25 cellular contexts compared by ENCODE assay signal in the genomic region with DNA sequence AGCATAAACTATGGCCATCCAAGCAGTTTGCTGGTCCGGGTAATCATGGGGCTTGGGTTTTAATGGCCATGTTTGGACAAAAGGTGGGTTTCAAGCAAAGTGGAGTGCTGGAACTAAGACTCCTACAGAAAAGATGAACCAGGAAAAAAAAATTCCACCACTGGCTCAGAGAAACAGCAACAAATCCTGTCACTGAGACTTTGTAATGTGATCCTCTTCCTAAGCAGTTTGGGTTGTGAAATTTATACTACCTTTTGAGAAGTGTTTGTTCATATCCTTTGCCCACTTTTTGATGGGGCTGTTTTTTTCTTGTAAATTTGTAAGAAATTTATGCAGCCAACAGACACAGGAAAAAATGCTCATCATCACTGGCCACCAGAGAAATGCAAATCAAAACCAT. TPM values are rescaled to one million over a fixed set of nuclear protein-coding genes. Genes with fewer than 3 reads are reported as not detected.
DNase-seq lines count a peak whose midpoint lies in the region; ATAC-seq and TF ChIP-seq lines count a peak whose summit lies in the region.
"Had no signal": no experiment of that assay in that cellular context is flagged by ENCODE, and none has a peak within 500 bp of the region (broad histone marks: within the 10 kb centered on the region; RNA-seq: fewer than 3 reads in every experiment).

No MANE protein-coding gene starts in this region.

- H3K4me2 ChIP-seq in BLaER1 treated with 17β-estradiol and CSF1 and Interleukin-3, amounts not matched to agents 10 nM and 100 nM: peak overlapping the region in 10 of 11 experiments; percentile 67 to 86 (median 76); a peak in 18 of 22 replicates

- TF ChIP-seq POLR2A in gastrocnemius medialis (IDR thresholded peaks at IDR 0.05): no peak

- peak overlapping the region in 9 of 11 experiments; percentile 70 to 86 (median 80); a peak in 13 of 22 replicates for H3K9ac ChIP-seq in BLaER1 treated with 17β-estradiol and CSF1 and Interleukin-3, amounts not matched to agents 10 nM and 100 nM
- H3K9ac ChIP-seq in adipocyte (ENCODE audit: low read length): no peak overlapping the region

- peaks cover 0 to 2% (median 0%) of the 10 kb centered on the region in 11 experiments; a peak in 1 of 22 replicates for H3K36me3 ChIP-seq in BLaER1 treated with 17β-estradiol and CSF1 and Interleukin-3, amounts not matched to agents 10 nM and 100 nM
- H3K36me3 ChIP-seq in adipocyte (ENCODE audit: control insufficient read depth, insufficient read depth, low read length, severe bottlenecking) (no peaks in the 10 kb centered on the region), gastrocnemius medialis (no peaks in the 10 kb centered on the region)
- H3K36me3 ChIP-seq: BE2C, HAP-1 had no signal

- H3K4me3 ChIP-seq in BLaER1 treated with 17β-estradiol and CSF1 and Interleukin-3, amounts not matched to agents 10 nM and 100 nM: no peak overlapping the region
- H3K4me3 ChIP-seq in HL-60 (replicated peaks; ENCODE audit: insufficient read depth, low read length) (no peak overlapping the region), adipocyte (ENCODE audit: low read length) (no peak overlapping the region), gastrocnemius medialis (no peak overlapping the region)
- H3K4me3 ChIP-seq: HAP-1 had no signal

- H3K9me3 ChIP-seq in BLaER1 treated with 17β-estradiol and CSF1 and Interleukin-3, amounts not matched to agents 10 nM and 100 nM (replicated peaks in 1 of 11): peaks cover 0 to 31% (median 10%) of the 10 kb centered on the region in 11 experiments; a peak in 14 of 22 replicates
- H3K9me3 ChIP-seq in adipocyte (ENCODE audit: control insufficient read depth, low read length) (no peaks in the 10 kb centered on the region), gastrocnemius medialis (no peaks in the 10 kb centered on the region)
- H3K9me3 ChIP-seq: BE2C, HAP-1 had no signal

- peak overlapping the region in 10 of 11 experiments; percentile 81 to 99 (median 94); a peak in 20 of 22 replicates for H3K27ac ChIP-seq in BLaER1 treated with 17β-estradiol and CSF1 and Interleukin-3, amounts not matched to agents 10 nM and 100 nM
- H3K27ac ChIP-seq in HL-60 (replicated peaks) (peak overlapping the region; percentile 68; the same call in 1 of the 2 replicates), gastrocnemius medialis (peak overlapping the region in 1 of 4 donors; percentile 16)
- H3K27ac ChIP-seq: RWPE1 had no signal

- H4K20me1 ChIP-seq in BLaER1 treated with 17β-estradiol and CSF1 and Interleukin-3, amounts not matched to agents 10 nM and 100 nM: no peaks in the 10 kb centered on the region

- intact Hi-C loops in gastrocnemius medialis (cut with DNase I; ENCODE audit: low total_unique reads): no loop called here

- no peak for DNase-seq in HL-60 (ENCODE audit: low read depth in 1 of 2, low spot score in 1 of 2)
- peak; percentile 19 for DNase-seq in adipocyte (ENCODE audit: low read depth)
- no peak for DNase-seq in gastrocnemius medialis
- DNase-seq in HPDE6-E6E7 (ENCODE audit: extremely low spot score): no peak
- DNase-seq in dermis blood vessel endothelial cell: no peak
- DNase-seq: ACHN; BE2C; CD4-positive, alpha-beta T cell; GOT3; HFFc6; Kasumi-1; NCI-H1048; NCI-H1417; NCI-H1694; NCI-H2029 treated with DMSO at 0.1 percent for 48 hours; NCI-H446 treated with DMSO at 0.1 percent for 48 hours; NCI-H526; NCI-H82; SHP77; T-cell had no signal

- peaks cover 37 to 77% (median 60%) of the 10 kb centered on the region in 10 experiments for H3K4me1 ChIP-seq in BLaER1 treated with 17β-estradiol and CSF1 and Interleukin-3, amounts not matched to agents 10 nM and 100 nM
- H3K4me1 ChIP-seq in adipocyte (ENCODE audit: control insufficient read depth, insufficient read depth, low read length) (peaks cover 14% of the 10 kb centered on the region), gastrocnemius medialis (peaks cover 0 to 21% of the 10 kb centered on the region in 2 donors)
- H3K4me1 ChIP-seq: HAP-1 had no signal

- in situ Hi-C loops in gastrocnemius medialis (cut with MboI; ENCODE audit: low sequenced_read_pairs in 4 of 4): no loop called here

- no peak for TF ChIP-seq CTCF in HL-60 (IDR thresholded peaks at IDR 0.05; ENCODE audit: insufficient read depth, low read length)
- no peak for TF ChIP-seq CTCF in gastrocnemius medialis (IDR thresholded peaks at IDR 0.05 in 4 of 5, conservative IDR thresholded peaks at IDR 0.05 in 1 of 5)

- ATAC-seq in gastrocnemius medialis (peak; percentile 61 to 65), GM19452 (IDR thresholded peaks at IDR 0.05; ENCODE audit: unreplicated experiment) (no peak)
- ATAC-seq: Panc1, T-cell had no signal

- no peaks in the 10 kb centered on the region for H3K27me3 ChIP-seq in BLaER1 treated with 17β-estradiol and CSF1 and Interleukin-3, amounts not matched to agents 10 nM and 100 nM
- H3K27me3 ChIP-seq in HL-60 (ENCODE audit: insufficient read depth, poor library complexity, severe bottlenecking): no peaks in the 10 kb centered on the region
- H3K27me3 ChIP-seq in adipocyte (replicated peaks; ENCODE audit: control insufficient read depth, insufficient read depth, low read length): no peaks in the 10 kb centered on the region
- no peaks in the 10 kb centered on the region for H3K27me3 ChIP-seq in gastrocnemius medialis
- H3K27me3 ChIP-seq: BE2C had no signal

RNA-seq across cellular contexts. Expression of a gene that starts 40.2 kb away (rescaled TPM):
- total RNA-seq in gastrocnemius medialis (100 to 1,000 TPM; 231 to 500 (median 388) TPM), dermis blood vessel endothelial cell (94.3 and 98.2 TPM in 2 replicates)
